ENCODE assay signal across 19 cellular contexts in genomic region chr3:31925271-31925630, GRCh38. TPM values are rescaled to one million over a fixed set of nuclear protein-coding genes. Genes with fewer than 3 reads are reported as not detected.
DNase-seq lines count a peak whose midpoint lies in the region; ATAC-seq and TF ChIP-seq lines count a peak whose summit lies in the region.
"Had no signal": no experiment of that assay in that cellular context is flagged by ENCODE, and none has a peak within 500 bp of the region (broad histone marks: within the 10 kb centered on the region; RNA-seq: fewer than 3 reads in every experiment).

No MANE protein-coding gene starts in this region.

- H3K27ac Mint-ChIP-seq in activated T-helper 1 cell treated with anti-CD3 and anti-CD28 coated beads, Interleukin-12 subunit alpha, Interleukin-12 subunit beta, Interleukin-2, Interleukin-4 antibody, amounts not matched to agents 30 ng/mL and 10 ng/mL and 1 ng/mL, durations not matched to agents 14 hours and 24 hours and 36 hours, result peak overlapping the region; percentile 21

- peaks cover 20% of the 10 kb centered on the region for H3K9me3 Mint-ChIP-seq in activated T-helper 1 cell treated with anti-CD3 and anti-CD28 coated beads, Interleukin-12 subunit alpha, Interleukin-12 subunit beta, Interleukin-2, Interleukin-4 antibody, amounts not matched to agents 30 ng/mL and 10 ng/mL and 1 ng/mL, durations not matched to agents 14 hours and 24 hours and 36 hours

- H3K4me1 ChIP-seq in uterus, result peaks cover 0 to 3% of the 10 kb centered on the region in 2 donors
- H3K4me1 ChIP-seq: BLaER1 had no signal

- ATAC-seq in GM18909 (IDR thresholded peaks at IDR 0.05; ENCODE audit: poor library complexity, unreplicated experiment) (peak; percentile 59), HG03159 (IDR thresholded peaks at IDR 0.05; ENCODE audit: unreplicated experiment) (peak; percentile 41)
- ATAC-seq: left colon, PC-3, sciatic nerve, SK-N-SH treated with all-trans-retinoic acid at 6 μM for 48 hours had no signal

- H3K9me3 ChIP-seq in uterus, result peaks cover 0 to 5% of the 10 kb centered on the region in 2 donors

- H3K27me3 Mint-ChIP-seq in activated T-helper 1 cell treated with anti-CD3 and anti-CD28 coated beads, Interleukin-12 subunit alpha, Interleukin-12 subunit beta, Interleukin-2, Interleukin-4 antibody, amounts not matched to agents 30 ng/mL and 10 ng/mL and 1 ng/mL, durations not matched to agents 14 hours and 24 hours and 36 hours (ENCODE audit: insufficient read depth), result no peaks in the 10 kb centered on the region

- no peaks in the 10 kb centered on the region for H3K27me3 ChIP-seq in uterus
- H3K27me3 ChIP-seq: BLaER1, tibial nerve had no signal

- no peak overlapping the region for H3K27ac ChIP-seq in uterus
- H3K27ac ChIP-seq: BLaER1, tibial nerve had no signal

- no peak overlapping the region for H3K4me3 ChIP-seq in GM12865 (ENCODE audit: low read depth, low read length)
- H3K4me3 ChIP-seq in uterus, result no peak overlapping the region
- H3K4me3 ChIP-seq: BLaER1, tibial nerve had no signal

- peak overlapping the region; percentile 7 for H3K4me3 Mint-ChIP-seq in activated T-helper 1 cell treated with anti-CD3 and anti-CD28 coated beads, Interleukin-12 subunit alpha, Interleukin-12 subunit beta, Interleukin-2, Interleukin-4 antibody, amounts not matched to agents 30 ng/mL and 10 ng/mL and 1 ng/mL, durations not matched to agents 14 hours and 24 hours and 36 hours

- intact Hi-C loops in activated T-helper 1 cell treated with anti-CD3 and anti-CD28 coated beads, Interleukin-12 subunit alpha, Interleukin-12 subunit beta, Interleukin-2, Interleukin-4 antibody, amounts not matched to agents 30 ng/mL and 10 ng/mL and 1 ng/mL, durations not matched to agents 14 hours and 24 hours and 36 hours (cut with micrococcal nuclease), result loop anchor here (5.0 kb wide), 1 partner anchor 37 kb away; no protein-coding TSS in a partner anchor
- intact Hi-C loops in uterus (cut with DNase I; ENCODE audit: low total_unique reads), result no loop called here

- TF ChIP-seq POLR2A in uterus (IDR thresholded peaks at IDR 0.05), result no peak

- no peaks in the 10 kb centered on the region for H3K36me3 ChIP-seq in uterus
- H3K36me3 ChIP-seq: BLaER1, tibial nerve had no signal

- peak; percentile 27 for DNase-seq in GM12865 (ENCODE audit: low read depth)
- DNase-seq in activated T-helper 1 cell treated with anti-CD3 and anti-CD28 coated beads, Interleukin-12 subunit alpha, Interleukin-12 subunit beta, Interleukin-2, Interleukin-4 antibody, amounts not matched to agents 30 ng/mL and 10 ng/mL and 1 ng/mL, durations not matched to agents 14 hours and 24 hours and 36 hours (ENCODE audit: low spot score), result no peak
- DNase-seq in islet precursor cell, result no peak
- DNase-seq in uterus, result no peak
- DNase-seq in A172 (ENCODE audit: low spot score), result no peak
- DNase-seq: activated gamma-delta T cell; hypothalamus; left colon; NCI-H2081; NCI-H524; occipital lobe; PC-3; stimulated activated CD4-positive, alpha-beta T cell treated with anti-CD3 and anti-CD28 coated beads, Interleukin-2, amount 100 ng/mL, for 48 hours had no signal

- peaks cover 2% of the 10 kb centered on the region for H3K36me3 Mint-ChIP-seq in activated T-helper 1 cell treated with anti-CD3 and anti-CD28 coated beads, Interleukin-12 subunit alpha, Interleukin-12 subunit beta, Interleukin-2, Interleukin-4 antibody, amounts not matched to agents 30 ng/mL and 10 ng/mL and 1 ng/mL, durations not matched to agents 14 hours and 24 hours and 36 hours (ENCODE audit: low read depth)

- peaks cover 37% of the 10 kb centered on the region for H3K4me1 Mint-ChIP-seq in activated T-helper 1 cell treated with anti-CD3 and anti-CD28 coated beads, Interleukin-12 subunit alpha, Interleukin-12 subunit beta, Interleukin-2, Interleukin-4 antibody, amounts not matched to agents 30 ng/mL and 10 ng/mL and 1 ng/mL, durations not matched to agents 14 hours and 24 hours and 36 hours (ENCODE audit: low read depth)

- TF ChIP-seq CTCF in GM12865 (IDR thresholded peaks at IDR 0.05; ENCODE audit: insufficient read depth, low read depth, low read length, missing control alignments), result no peak
- no peak for TF ChIP-seq CTCF in uterus (IDR thresholded peaks at IDR 0.05)

RNA-seq across cellular contexts. Expression of gene OSBPL10, which starts 55.8 kb away (rescaled TPM):
- 12.1 and 14.5 TPM in 2 replicates for total RNA-seq in activated T-helper 1 cell treated with anti-CD3 and anti-CD28 coated beads, Interleukin-12 subunit alpha, Interleukin-12 subunit beta, Interleukin-2, Interleukin-4 antibody, amounts not matched to agents 30 ng/mL and 10 ng/mL and 1 ng/mL, durations not matched to agents 14 hours and 24 hours and 36 hours
- total RNA-seq in uterus, result 10 to 100 TPM; 30.0 to 49.7 (median 43.7) TPM
- total RNA-seq in A172 (2014; rRNA removed; shearing (Covaris generic)), result 23.0 and 24.2 TPM in 2 replicates

RNA-seq across cellular contexts. Expression of gene ZNF860, which starts 56.3 kb away (rescaled TPM):
- 0.34 and 0.81 TPM in 2 replicates for total RNA-seq in activated T-helper 1 cell treated with anti-CD3 and anti-CD28 coated beads, Interleukin-12 subunit alpha, Interleukin-12 subunit beta, Interleukin-2, Interleukin-4 antibody, amounts not matched to agents 30 ng/mL and 10 ng/mL and 1 ng/mL, durations not matched to agents 14 hours and 24 hours and 36 hours
- 1 to 10 TPM in 3 of 4 donors, under 1 TPM in 1; 0.26 to 2.8 (median 1.5) TPM for total RNA-seq in uterus
- 2.3 and 3.2 TPM in 2 replicates for total RNA-seq in A172 (2014; rRNA removed; shearing (Covaris generic))
